Comparison of ENCODE assay signal across 13 cellular contexts in the genomic region with DNA sequence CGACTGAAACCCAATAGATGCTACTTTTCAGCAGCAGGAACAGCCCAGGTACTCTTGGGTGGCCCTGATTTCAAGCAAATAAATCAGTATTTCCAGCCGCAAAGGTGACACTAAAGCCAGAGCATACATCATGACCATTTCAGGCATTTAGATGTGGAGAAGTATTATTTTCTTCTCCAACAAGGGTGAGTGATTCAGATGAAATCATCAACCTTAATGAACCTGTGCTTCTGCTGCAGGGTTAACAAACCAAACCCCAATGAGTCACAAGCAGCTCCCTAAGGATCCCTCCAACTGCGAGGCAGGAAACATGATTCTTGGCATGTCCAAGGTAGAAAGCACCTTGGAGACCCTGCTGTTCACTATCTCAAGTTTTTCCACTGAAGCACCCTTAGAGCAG. TPM values are rescaled to one million over a fixed set of nuclear protein-coding genes. Genes with fewer than 3 reads are reported as not detected.
DNase-seq lines count a peak whose midpoint lies in the region; ATAC-seq and TF ChIP-seq lines count a peak whose summit lies in the region.
"Had no signal": no experiment of that assay in that cellular context is flagged by ENCODE, and none has a peak within 500 bp of the region (broad histone marks: within the 10 kb centered on the region; RNA-seq: fewer than 3 reads in every experiment).

No MANE protein-coding gene starts in this region.

- H2AFZ ChIP-seq in H9 (ENCODE audit: low read length), result no peak overlapping the region

- peaks cover 23% of the 10 kb centered on the region for H3K27me3 Mint-ChIP-seq in H9 (ENCODE audit: low read depth)
- H3K27me3 Mint-ChIP-seq: activated CD4-positive, alpha-beta T cell treated with anti-CD3 and anti-CD28 coated beads, Interleukin-2, amount 10 ng/mL, durations not matched to agents 7 days and 5 days had no signal

- no peak overlapping the region for H3K23ac ChIP-seq in H9 (ENCODE audit: insufficient read length, low read depth, low read length)

- H2AK5ac ChIP-seq in H9 (ENCODE audit: insufficient read length, low read length), result no peak overlapping the region

- H3K9me3 Mint-ChIP-seq in H9, result no peaks in the 10 kb centered on the region
- H3K9me3 Mint-ChIP-seq: activated CD4-positive, alpha-beta T cell treated with anti-CD3 and anti-CD28 coated beads, Interleukin-2, amount 10 ng/mL, durations not matched to agents 7 days and 5 days had no signal

- H3K4me1 ChIP-seq in muscle layer of colon (ENCODE audit: insufficient read depth, low read length) (peaks cover 63% of the 10 kb centered on the region), H9 (ENCODE audit: insufficient read depth, low read length) (peaks cover 15% of the 10 kb centered on the region)

- no peak overlapping the region for H3K14ac ChIP-seq in H9 (ENCODE audit: insufficient read depth, low read length)

- H3K4me3 Mint-ChIP-seq in H9, result no peak overlapping the region
- H3K4me3 Mint-ChIP-seq: activated CD4-positive, alpha-beta T cell treated with anti-CD3 and anti-CD28 coated beads, Interleukin-2, amount 10 ng/mL, durations not matched to agents 7 days and 5 days had no signal

- H3K79me1 ChIP-seq in H9 (ENCODE audit: insufficient read depth, low read depth, low read length, poor library complexity, severe bottlenecking), result no peaks in the 10 kb centered on the region

- H4K8ac ChIP-seq in H9 (replicated peaks; ENCODE audit: insufficient read length, low read depth, low read length), result no peak overlapping the region

- no CpG with 5 or more reads among the region's 3 CpGs for WGBS in H9 (ENCODE audit: extremely low coverage, insufficient read length, low lambda C conversion rate)

- no peaks in the 10 kb centered on the region for H3K36me3 Mint-ChIP-seq in H9 (ENCODE audit: insufficient read depth in 1 of 3, low read depth in 3 of 3)

- H2BK5ac ChIP-seq in H9 (ENCODE audit: insufficient read length, low read length), result no peak overlapping the region

- CTCF ChIA-PET in AG04450 (lab: Charles Lee), result interaction anchor here (0.9 kb wide), 1 partner anchor 129 kb away, joined by 4 read pairs; no protein-coding TSS in a partner anchor

- H2BK120ac ChIP-seq in H9 (ENCODE audit: low read depth, low read length, poor library complexity, severe bottlenecking), result no peak overlapping the region

- no peak overlapping the region for H4K5ac ChIP-seq in H9 (ENCODE audit: insufficient read length, low read depth, low read length)

- no peak overlapping the region for H2BK15ac ChIP-seq in H9 (ENCODE audit: low read depth, low read length)

- no peak overlapping the region for H2BK20ac ChIP-seq in H9 (ENCODE audit: low read depth, low read length, poor library complexity, severe bottlenecking)

- H3K23me2 ChIP-seq in H9 (ENCODE audit: insufficient read length, low read depth, low read length, poor library complexity, severe bottlenecking), result no peaks in the 10 kb centered on the region

- no peak overlapping the region for H4K91ac ChIP-seq in H9 (ENCODE audit: insufficient read length, low read depth, low read length)

- H3K56ac ChIP-seq in H9 (ENCODE audit: insufficient read length, low read depth, low read length), result no peak overlapping the region

- no peak overlapping the region for H3K9ac ChIP-seq in muscle layer of colon (ENCODE audit: low read length)
- H3K9ac ChIP-seq in H9 (ENCODE audit: extremely low read depth, insufficient read length, low read length), result no peak overlapping the region

- H3K4me1 Mint-ChIP-seq in H9, result peaks cover 21 to 35% of the 10 kb centered on the region in 2 experiments

- H2BK12ac ChIP-seq in H9 (ENCODE audit: insufficient read length, low read depth, low read length), result no peak overlapping the region

- H3K27ac ChIP-seq in AG04450 (ENCODE audit: low read depth, low read length) (peak overlapping the region; percentile 84), coronary artery (peak overlapping the region; percentile 71 to 77), muscle layer of colon (ENCODE audit: low read depth, low read length) (peak overlapping the region; percentile 17), H9 (ENCODE audit: insufficient read length, low read depth, low read length) (no peak overlapping the region)
- H3K27ac ChIP-seq: HL-60 had no signal

- no peaks in the 10 kb centered on the region for H3K27me3 ChIP-seq in AG04450 (ENCODE audit: control insufficient read depth, insufficient read depth, low read length)
- H3K27me3 ChIP-seq in MG63, result no peaks in the 10 kb centered on the region
- no peaks in the 10 kb centered on the region for H3K27me3 ChIP-seq in muscle layer of colon (ENCODE audit: control insufficient read depth in 1 of 2, insufficient read depth in 2 of 2, low read length in 2 of 2)
- H3K27me3 ChIP-seq in H9 (ENCODE audit: insufficient read depth, low read length), result no peaks in the 10 kb centered on the region

- no peak overlapping the region for H3K27ac Mint-ChIP-seq in H9
- H3K27ac Mint-ChIP-seq: activated CD4-positive, alpha-beta T cell treated with anti-CD3 and anti-CD28 coated beads, Interleukin-2, amount 10 ng/mL, durations not matched to agents 7 days and 5 days had no signal

- H3K4ac ChIP-seq in H9 (ENCODE audit: low read depth, low read length), result no peak overlapping the region

- H4K20me1 ChIP-seq in H9 (ENCODE audit: control insufficient read depth, insufficient read depth, insufficient read length), result no peaks in the 10 kb centered on the region

- no peak for ATAC-seq in GM21576 (IDR thresholded peaks at IDR 0.05; ENCODE audit: unreplicated experiment)

- no peak for TF ChIP-seq CTCF in AG04450 (IDR thresholded peaks at IDR 0.05; ENCODE audit: low read depth, low read length)
- TF ChIP-seq CTCF in coronary artery (IDR thresholded peaks at IDR 0.05), result no peak
- TF ChIP-seq CTCF in H9 (conservative IDR thresholded peaks at IDR 0.05), result no peak

- DNase-seq in AG04450 (ENCODE audit: low read depth, low spot score) (no peak), MG63 (peak; percentile 66), coronary artery (ENCODE audit: low spot score) (no peak), islet precursor cell (no peak), H9 (no peak)
- no peak for DNase-seq in central memory CD4-positive, alpha-beta T cell
- DNase-seq: activated CD4-positive, alpha-beta T cell treated with anti-CD3 and anti-CD28 coated beads, Interleukin-2, amount 10 ng/mL, durations not matched to agents 7 days and 5 days; left cardiac atrium; NCI-H2029 treated with DMSO at 0.1 percent for 48 hours; SHP77 had no signal

- H3K4me3 ChIP-seq in AG04450 (ENCODE audit: low read depth, low read length) (no peak overlapping the region), MG63 (no peak overlapping the region), coronary artery (no peak overlapping the region), muscle layer of colon (ENCODE audit: low read depth in 1 of 2, low read length in 2 of 2) (no peak overlapping the region)

- H3K4me2 ChIP-seq in H9 (ENCODE audit: insufficient read depth, insufficient read length, low read length), result no peak overlapping the region

- H3K36me3 ChIP-seq in MG63 (peaks cover 32% of the 10 kb centered on the region), muscle layer of colon (ENCODE audit: insufficient read depth, low read length) (no peaks in the 10 kb centered on the region)

- no peak overlapping the region for H3K18ac ChIP-seq in H9 (ENCODE audit: insufficient read length, low read depth, low read length)

- no peak overlapping the region for H3T11ph ChIP-seq in H9 (ENCODE audit: low read length)

- POLR2A ChIA-PET in AG04450 (lab: Yijun Ruan, JAX), result interaction anchor here (1.1 kb wide), 1 partner anchor 31 kb away, joined by 3 read pairs; no protein-coding TSS in a partner anchor

- no peaks in the 10 kb centered on the region for H3K79me2 ChIP-seq in H9 (ENCODE audit: insufficient read depth, low read length)

- H3K9me3 ChIP-seq in AG04450 (ENCODE audit: control insufficient read depth, insufficient read depth, low read length) (no peaks in the 10 kb centered on the region), MG63 (no peaks in the 10 kb centered on the region), muscle layer of colon (ENCODE audit: low read length) (no peaks in the 10 kb centered on the region), H9 (ENCODE audit: control insufficient read depth, low read depth, low read length) (no peaks in the 10 kb centered on the region)

RNA-seq across cellular contexts. Expression of a gene that starts 32.7 kb away (rescaled TPM):
- polyA plus RNA-seq in AG04450 (2011; rRNA removed), result 42.4 and 44.0 TPM in 2 replicates
- 83.4 and 103 TPM in 2 replicates for polyA minus RNA-seq in AG04450 (2011; rRNA and poly(A)+ RNA removed)
- 28.6 and 37.7 TPM in 2 replicates for total RNA-seq in MG63 (2014; rRNA removed; shearing (Covaris generic); ENCODE audit: low replicate concordance)
- total RNA-seq in H9 (2021), result 0.17 and 0.22 TPM in 2 replicates

Comparison
In these comparisons a context has a peak if more than half of its experiments do, and no peak if none do; other contexts are left out.
1. RNA of a gene that starts 32.7 kb away (total RNA-seq): 28.6 to 37.7 TPM in MG63; 0.17 to 0.22 TPM in H9; every median in the first group is over 10 times any median in the second.